In genomic region chr5:31941356-31941755, GRCh38 we compare ENCODE assay signal across 20 cellular contexts.
"Had no signal": no experiment of that assay in that cellular context is flagged by ENCODE, and none has a peak within 500 bp of the region (broad histone marks: within the 10 kb centered on the region; RNA-seq: fewer than 3 reads in every experiment).

No MANE protein-coding gene starts in this region.

- H3K4me1 Mint-ChIP-seq: central memory CD8-positive, alpha-beta T cell; stimulated activated memory B cell treated with anti-CD40 and anti-IgM and Interleukin-4, amounts not matched to agents 10 μg/mL and 1 μg/mL and 100 μg/mL, for 72 hours had no signal

- H3K27ac Mint-ChIP-seq: nephron progenitor cell; stimulated activated memory B cell treated with anti-CD40 and anti-IgM and Interleukin-4, amounts not matched to agents 10 μg/mL and 1 μg/mL and 100 μg/mL, for 72 hours; stimulated activated naive CD8-positive, alpha-beta T cell treated with anti-CD3 and anti-CD28 coated beads, Interleukin-15, Interleukin-2, amounts not matched to agents 100 ng/mL and 50 ng/mL, for 24 hours had no signal

- DNase-seq: cortex of kidney; dorsolateral prefrontal cortex; effector memory CD4-positive, alpha-beta T cell; heart left ventricle; hippocampal formation; kidney glomerular epithelial cell; nephron progenitor cell; spleen; stimulated activated CD4-positive, alpha-beta T cell treated with anti-CD3 and anti-CD28 coated beads, Interleukin-15, amount 100 ng/mL, for 24 hours; stimulated activated CD4-positive, alpha-beta T cell treated with anti-CD3 and anti-CD28 coated beads, Interleukin-1b, Interleukin-23, amount 100 ng/mL, for 48 hours; stimulated activated CD4-positive, alpha-beta T cell treated with anti-CD3 and anti-CD28 coated beads, Interleukin-4, amount 100 ng/mL, for 24 hours; transverse colon had no signal

- H3K27me3 Mint-ChIP-seq: central memory CD8-positive, alpha-beta T cell; stimulated activated memory B cell treated with anti-CD40 and anti-IgM and Interleukin-4, amounts not matched to agents 10 μg/mL and 1 μg/mL and 100 μg/mL, for 72 hours; stimulated activated naive CD8-positive, alpha-beta T cell treated with anti-CD3 and anti-CD28 coated beads, Interleukin-15, Interleukin-2, amounts not matched to agents 100 ng/mL and 50 ng/mL, for 24 hours had no signal

- H3K27ac ChIP-seq: dorsolateral prefrontal cortex, epithelial cell of prostate, heart left ventricle, neutrophil, spleen, thoracic aorta, transverse colon had no signal

- H3K36me3 Mint-ChIP-seq: stimulated activated memory B cell treated with anti-CD40 and anti-IgM and Interleukin-4, amounts not matched to agents 10 μg/mL and 1 μg/mL and 100 μg/mL, for 72 hours had no signal

- H3K36me3 ChIP-seq: heart left ventricle, neutrophil, spleen, thoracic aorta, transverse colon had no signal

- H3K4me3 ChIP-seq: dorsolateral prefrontal cortex, heart left ventricle, spleen, thoracic aorta, transverse colon had no signal

- FAIRE-seq: endometrium, frontal cortex had no signal

- H3K27me3 ChIP-seq: dorsolateral prefrontal cortex, heart left ventricle, neutrophil, spleen, transverse colon had no signal

- H3K9me3 Mint-ChIP-seq: nephron progenitor cell had no signal

- H3K4me3 Mint-ChIP-seq: central memory CD8-positive, alpha-beta T cell; nephron progenitor cell; stimulated activated memory B cell treated with anti-CD40 and anti-IgM and Interleukin-4, amounts not matched to agents 10 μg/mL and 1 μg/mL and 100 μg/mL, for 72 hours; stimulated activated naive CD8-positive, alpha-beta T cell treated with anti-CD3 and anti-CD28 coated beads, Interleukin-15, Interleukin-2, amounts not matched to agents 100 ng/mL and 50 ng/mL, for 24 hours had no signal

- H3K4me1 ChIP-seq: spleen had no signal

- H3K9me3 ChIP-seq: heart left ventricle, neutrophil, spleen, thoracic aorta, transverse colon had no signal

- ATAC-seq: heart left ventricle; stimulated activated memory B cell treated with anti-CD40 and anti-IgM and Interleukin-4, amounts not matched to agents 10 μg/mL and 1 μg/mL and 100 μg/mL, for 72 hours had no signal
